In genomic region chr1:207397525-207397926, GRCh38 we compare ENCODE assay signal across 15 cellular contexts. TPM values are rescaled to one million over a fixed set of nuclear protein-coding genes. Genes with fewer than 3 reads are reported as not detected.
A peak's percentile ranks its signal among the peaks of the same experiment; 100 is the strongest.
DNase-seq lines count a peak whose midpoint lies in the region; ATAC-seq and TF ChIP-seq lines count a peak whose summit lies in the region.
"Had no signal": no experiment of that assay in that cellular context is flagged by ENCODE, and none has a peak within 500 bp of the region (broad histone marks: within the 10 kb centered on the region; RNA-seq: fewer than 3 reads in every experiment).

No MANE protein-coding gene starts in this region.

- H3K79me1 ChIP-seq in mesendoderm (ENCODE audit: low read length) = no peaks in the 10 kb centered on the region

- H2BK5ac ChIP-seq in mesendoderm (ENCODE audit: low read length) = no peak overlapping the region

- no peak overlapping the region for H2BK120ac ChIP-seq in mesendoderm (ENCODE audit: low read depth, low read length)

- H3K18ac ChIP-seq in mesendoderm (ENCODE audit: low read length) = no peak overlapping the region

- CTCF ChIA-PET in Caco-2 (lab: Charles Lee) = no interaction called here

- H3K4me2 ChIP-seq in mesendoderm (ENCODE audit: low read length) = no peak overlapping the region
- H3K4me2 ChIP-seq: PC-9 had no signal

- H2AK5ac ChIP-seq in mesendoderm (ENCODE audit: low read length) = no peak overlapping the region

- no peak overlapping the region for H3K4me3 Mint-ChIP-seq in Caco-2 (ENCODE audit: unreplicated experiment)

- H3K9me3 Mint-ChIP-seq in Caco-2 (ENCODE audit: unreplicated experiment) = no peaks in the 10 kb centered on the region

- peak overlapping the region; percentile 76 for H3K27ac Mint-ChIP-seq in Caco-2 (ENCODE audit: unreplicated experiment)

- H3K27me3 ChIP-seq in Caco-2 (replicated peaks; ENCODE audit: control insufficient read depth, insufficient read depth, low read length) (no peaks in the 10 kb centered on the region), brain microvascular endothelial cell (replicated peaks) (no peaks in the 10 kb centered on the region), mesendoderm (ENCODE audit: insufficient read depth, low read length, poor library complexity) (no peaks in the 10 kb centered on the region)
- H3K27me3 ChIP-seq: heart right ventricle had no signal

- H3K9ac ChIP-seq in mesendoderm (ENCODE audit: low read length) = no peak overlapping the region

- no peak for ATAC-seq in GM18511 (IDR thresholded peaks at IDR 0.05; ENCODE audit: unreplicated experiment)
- no peak for ATAC-seq in GM21447 (IDR thresholded peaks at IDR 0.05; ENCODE audit: unreplicated experiment)
- no peak for ATAC-seq in left colon
- ATAC-seq: heart right ventricle had no signal

- H3K23ac ChIP-seq in mesendoderm (ENCODE audit: low read length) = no peak overlapping the region

- no peaks in the 10 kb centered on the region for H3K36me3 Mint-ChIP-seq in Caco-2 (ENCODE audit: insufficient read depth, unreplicated experiment)

- in situ Hi-C loops in brain microvascular endothelial cell (cut with HindIII; ENCODE audit: low pct_ligation_motif_present, low sequenced_read_pairs) = no loop called here

- POLR2A ChIA-PET in Caco-2 (lab: Charles Lee) = interaction anchor here (0.6 kb wide), 1 partner anchor 15 kb away, joined by 4 read pairs; no protein-coding TSS in a partner anchor

- no peak overlapping the region for H4K8ac ChIP-seq in mesendoderm (ENCODE audit: low read depth, low read length)

- H3K79me2 ChIP-seq in mesendoderm (ENCODE audit: control insufficient read depth, insufficient read depth, low read length) = no peaks in the 10 kb centered on the region

- no peaks in the 10 kb centered on the region for H3K9me3 ChIP-seq in Caco-2
- H3K9me3 ChIP-seq: heart right ventricle had no signal

- H3K4me1 ChIP-seq in Caco-2 (peaks cover 11% of the 10 kb centered on the region; the same call in 1 of the 2 replicates), mesendoderm (ENCODE audit: control insufficient read depth, low read depth, low read length) (no peaks in the 10 kb centered on the region)
- H3K4me1 ChIP-seq: heart right ventricle had no signal

- no peak for DNase-seq in Caco-2
- peak; percentile 36 for DNase-seq in M059J (ENCODE audit: low read depth)
- peak; percentile 14 for DNase-seq in brain microvascular endothelial cell
- DNase-seq in mesendoderm = peak; percentile 38
- no peak for DNase-seq in AML-193 (lab: John Stamatoyannopoulos, UW)
- no peak for DNase-seq in left colon
- DNase-seq: heart right ventricle, NCI-H187, PC-9, posterior cingulate gyrus, T-helper 9 cell had no signal

- no peak overlapping the region for H3K27ac ChIP-seq in brain microvascular endothelial cell
- no peak overlapping the region for H3K27ac ChIP-seq in mesendoderm (ENCODE audit: low read depth, low read length)
- H3K27ac ChIP-seq: C4-2B, heart right ventricle, PC-9 had no signal

- no peak overlapping the region for H3K4me3 ChIP-seq in Caco-2 (ENCODE audit: low read depth, low read length)
- no peak overlapping the region for H3K4me3 ChIP-seq in brain microvascular endothelial cell (ENCODE audit: low read depth, low read length)
- no peak overlapping the region for H3K4me3 ChIP-seq in mesendoderm (ENCODE audit: low read length)
- H3K4me3 ChIP-seq: heart right ventricle, PC-9 had no signal

- no peak overlapping the region for H4K5ac ChIP-seq in mesendoderm (ENCODE audit: low read length)

- H3K56ac ChIP-seq in mesendoderm (ENCODE audit: low read length) = no peak overlapping the region

- no peak overlapping the region for H2BK15ac ChIP-seq in mesendoderm (replicated peaks; ENCODE audit: low read depth)

- TF ChIP-seq CTCF in Caco-2 (IDR thresholded peaks at IDR 0.05; ENCODE audit: insufficient read depth in 1 of 2, low read depth in 1 of 2, low read length in 1 of 2, severe bottlenecking in 1 of 2, unreplicated experiment in 1 of 2) (no peak), brain microvascular endothelial cell (IDR thresholded peaks at IDR 0.05; ENCODE audit: low read depth, low read length, missing control alignments) (peak; percentile 34)

- BruUV-seq in Caco-2 (replicated peaks; lab: Mats Ljungman, UMichigan) = no TSS peak

- peaks cover 3% of the 10 kb centered on the region for H3K27me3 Mint-ChIP-seq in Caco-2 (ENCODE audit: insufficient read depth, unreplicated experiment)

- H3K4me1 Mint-ChIP-seq in Caco-2 (ENCODE audit: low read depth, unreplicated experiment) = peaks cover 9% of the 10 kb centered on the region

- H3K4ac ChIP-seq in mesendoderm (ENCODE audit: low read depth, low read length) = no peak overlapping the region

- H3K36me3 ChIP-seq in Caco-2 (ENCODE audit: control insufficient read depth, insufficient read depth, low read length) (no peaks in the 10 kb centered on the region), brain microvascular endothelial cell (replicated peaks) (no peaks in the 10 kb centered on the region), mesendoderm (ENCODE audit: control insufficient read depth, insufficient read depth, low read length) (no peaks in the 10 kb centered on the region)
- H3K36me3 ChIP-seq: heart right ventricle had no signal

- intact Hi-C loops in Caco-2 (cut with micrococcal nuclease; ENCODE audit: unreplicated experiment) (no loop called here), left colon (cut with DNase I, micrococcal nuclease) (no loop called here)

- no CpG with 5 or more reads among the region's 2 CpGs for WGBS in mesendoderm (ENCODE audit: extremely low coverage, insufficient coverage, low lambda C conversion rate)

RNA-seq across cellular contexts. Expression of gene CR2, which starts 56.6 kb away (rescaled TPM):
- total RNA-seq in Caco-2 (2022) (0.21 and 0.34 TPM in 2 replicates), left colon (under 1 TPM; 0.15 to 0.53 TPM)
- total RNA-seq in M059J (2014; rRNA removed; shearing (Covaris generic)) = not detected in 2 replicates
- polyA plus RNA-seq in mesendoderm (2013, experiment 1 of 2) = 0.51 TPM
- polyA plus RNA-seq in mesendoderm (2013, experiment 2 of 2) = 0.57 TPM
- total RNA-seq: lung microvascular endothelial cell had no signal

Comparison
In these comparisons a context has a peak if more than half of its experiments do, and no peak if none do; other contexts are left out.
1. DNase-seq: peak in M059J (single experiment), brain microvascular endothelial cell (single experiment) and mesendoderm (single experiment); none in Caco-2 (0 of 2), AML-193 (0 of 2) and left colon (0 of 2).